Comparison of ENCODE assay signal across 28 cellular contexts in genomic region chr1:228993106-228993505, GRCh38.
"Had no signal": no experiment of that assay in that cellular context is flagged by ENCODE, and none has a peak within 500 bp of the region (broad histone marks: within the 10 kb centered on the region; RNA-seq: fewer than 3 reads in every experiment).

No MANE protein-coding gene starts in this region.

- H3K27me3 Mint-ChIP-seq: activated CD4-positive, alpha-beta T cell treated with anti-CD3 and anti-CD28 coated beads for 36 hours; activated T-cell treated with anti-CD3 and anti-CD28 coated beads, Interleukin-2, amount 50 U/mL, for 24 hours; brain had no signal

- DNase-seq: activated CD4-positive, alpha-beta T cell treated with anti-CD3 and anti-CD28 coated beads for 36 hours; activated CD4-positive, alpha-beta T cell treated with anti-CD3 and anti-CD28 coated beads, Interleukin-2, amount 10 ng/mL, durations not matched to agents 7 days and 5 days; activated CD4-positive, alpha-beta T cell treated with anti-CD3 and anti-CD28 coated beads, Interleukin-2, amount 50 U/mL, for 48 hours; activated CD8-positive, alpha-beta T cell treated with anti-CD3 and anti-CD28 coated beads, Interleukin-2, amount 10 ng/mL, durations not matched to agents 7 days and 5 days; activated gamma-delta T cell; activated naive CD4-positive, alpha-beta T cell treated with Interleukin-2 at 50 U/mL for 16 hours; activated T-cell treated with anti-CD3 and anti-CD28 coated beads, Interleukin-2, amount 50 U/mL, for 24 hours; anterior cingulate cortex; caudate nucleus; NCI-H1092 treated with DMSO at 0.1 percent for 48 hours; NCI-H1417; NCI-H146; NCI-H187; NCI-H2029 treated with DMSO at 0.1 percent for 48 hours; NCI-H2107; NCI-H2171; NCI-H510A; NCI-H526; NCI-H748 treated with DMSO at 0.1 percent for 48 hours; PC-9; Right ventricle myocardium superior had no signal

- H3K36me3 Mint-ChIP-seq: activated naive CD4-positive, alpha-beta T cell treated with anti-CD3 and anti-CD28 coated beads, Interleukin-2, amount 50 U/mL, for 72 hours; brain; WTC11 had no signal

- H3K9me3 Mint-ChIP-seq: activated CD4-positive, alpha-beta T cell treated with anti-CD3 and anti-CD28 coated beads, Interleukin-2, amount 10 ng/mL, durations not matched to agents 7 days and 5 days; activated naive CD4-positive, alpha-beta T cell treated with anti-CD3 and anti-CD28 coated beads, Interleukin-2, amount 50 U/mL, for 72 hours; activated T-cell treated with anti-CD3 and anti-CD28 coated beads, Interleukin-2, amount 50 U/mL, for 24 hours; activated T-helper 2 cell treated with anti-CD3 and anti-CD28 coated beads, Interferon-gamma antibody, Interleukin-2, Interleukin-4, amounts not matched to agents 10 μg/mL and 5 μg/mL and 100 μg/mL, durations not matched to agents 14 hours and 24 hours and 36 hours; WTC11 had no signal

- H3K36me3 ChIP-seq: adrenal gland had no signal

- H3K27me3 ChIP-seq: adrenal gland had no signal

- H3K9me3 ChIP-seq: adrenal gland had no signal

- H3K9ac ChIP-seq: KMS-11 had no signal

- H3K27ac ChIP-seq: adrenal gland, KMS-11, PC-9, SK-N-MC had no signal

- H2AFZ ChIP-seq: PC-9 had no signal

- H3K4me3 Mint-ChIP-seq: activated CD4-positive, alpha-beta T cell treated with anti-CD3 and anti-CD28 coated beads for 36 hours; activated CD4-positive, alpha-beta T cell treated with anti-CD3 and anti-CD28 coated beads, Interleukin-2, amount 10 ng/mL, durations not matched to agents 7 days and 5 days; activated CD8-positive, alpha-beta T cell treated with anti-CD3 and anti-CD28 coated beads, Interleukin-2, amount 10 ng/mL, durations not matched to agents 7 days and 5 days; activated T-cell treated with anti-CD3 and anti-CD28 coated beads, Interleukin-2, amount 50 U/mL, for 24 hours; brain; WTC11 had no signal

- H3K4me3 ChIP-seq: adrenal gland, PC-9, SK-N-MC had no signal

- H3K4me2 ChIP-seq: KMS-11, PC-9 had no signal

- H3K27ac Mint-ChIP-seq: activated CD4-positive, alpha-beta T cell treated with anti-CD3 and anti-CD28 coated beads for 36 hours; activated CD4-positive, alpha-beta T cell treated with anti-CD3 and anti-CD28 coated beads, Interleukin-2, amount 10 ng/mL, durations not matched to agents 7 days and 5 days; activated CD8-positive, alpha-beta T cell treated with anti-CD3 and anti-CD28 coated beads, Interleukin-2, amount 10 ng/mL, durations not matched to agents 7 days and 5 days; activated naive CD4-positive, alpha-beta T cell treated with anti-CD3 and anti-CD28 coated beads, Interleukin-2, amount 50 U/mL, for 72 hours; activated T-cell treated with anti-CD3 and anti-CD28 coated beads, Interleukin-2, amount 50 U/mL, for 24 hours; activated T-helper 2 cell treated with anti-CD3 and anti-CD28 coated beads, Interferon-gamma antibody, Interleukin-2, Interleukin-4, amounts not matched to agents 10 μg/mL and 5 μg/mL and 100 μg/mL, durations not matched to agents 14 hours and 24 hours and 36 hours; WTC11 had no signal
